In the genomic region with DNA sequence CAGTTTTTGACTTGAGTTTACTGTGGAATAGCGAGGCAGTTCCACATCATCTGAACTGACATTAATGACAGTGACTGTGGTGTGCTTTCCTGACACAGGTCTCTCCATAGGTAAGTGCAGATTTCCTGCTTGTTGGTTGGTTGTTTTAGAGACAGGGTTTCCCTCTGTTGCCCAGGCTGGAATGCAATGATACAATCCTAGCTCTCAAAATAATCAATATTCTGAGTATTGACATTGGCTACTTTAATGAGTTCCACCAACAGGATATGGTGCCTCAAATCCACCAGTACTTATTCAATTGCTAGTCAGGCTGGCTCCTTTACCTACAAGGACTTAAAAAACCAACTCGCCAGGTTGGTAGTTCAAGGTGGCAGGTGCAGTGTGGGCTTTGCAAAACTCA, we compare ENCODE assay signal across 30 cellular contexts.
DNase-seq lines count a peak whose midpoint lies in the region; ATAC-seq and TF ChIP-seq lines count a peak whose summit lies in the region.
"Had no signal": no experiment of that assay in that cellular context is flagged by ENCODE, and none has a peak within 500 bp of the region (broad histone marks: within the 10 kb centered on the region; RNA-seq: fewer than 3 reads in every experiment).

No MANE protein-coding gene starts in this region.

- intact Hi-C loops in IMR-90 (cut with micrococcal nuclease): no loop called here
- intact Hi-C loops in right lobe of liver (cut with DNase I): no loop called here

- peak overlapping the region; percentile 23; the same call in 1 of the 2 replicates for H3K18ac ChIP-seq in IMR-90 (ENCODE audit: low read depth, low read length)

- H3K4me2 ChIP-seq in GM23338: peak overlapping the region; percentile 14; the same call in 1 of the 2 replicates
- H3K4me2 ChIP-seq in IMR-90 (ENCODE audit: low read depth, low read length): no peak overlapping the region; the same call in 1 of the 2 replicates

- H3K27me3 Mint-ChIP-seq in GM23338 (ENCODE audit: insufficient read depth, low read depth, poor library complexity) (peaks cover 2% of the 10 kb centered on the region), WTC11 (ENCODE audit: low read depth) (no peaks in the 10 kb centered on the region)
- H3K27me3 Mint-ChIP-seq: activated CD4-positive, alpha-beta T cell treated with anti-CD3 and anti-CD28 coated beads, Interleukin-2, amount 10 ng/mL, durations not matched to agents 24 days and 14 days; activated naive CD4-positive, alpha-beta T cell treated with anti-CD3 and anti-CD28 coated beads, Interleukin-2, amount 50 U/mL, for 24 hours; brain; naive thymus-derived CD4-positive, alpha-beta T cell had no signal

- peaks cover 55% of the 10 kb centered on the region for H3K4me1 Mint-ChIP-seq in GM23338
- peaks cover 73% of the 10 kb centered on the region for H3K4me1 Mint-ChIP-seq in WTC11

- BruUV-seq in IMR-90 (replicated peaks; lab: Mats Ljungman, UMichigan): no TSS peak

- H3K9me3 ChIP-seq in IMR-90 (ENCODE audit: control insufficient read depth, insufficient read depth, low read length) (no peaks in the 10 kb centered on the region), right lobe of liver (no peaks in the 10 kb centered on the region)
- H3K9me3 ChIP-seq: esophagus squamous epithelium, heart right ventricle, psoas muscle, SJSA1, transverse colon had no signal

- no peak overlapping the region for H4K91ac ChIP-seq in IMR-90 (ENCODE audit: insufficient read depth, low read depth, low read length)

- no peak overlapping the region for H4K8ac ChIP-seq in IMR-90 (ENCODE audit: low read depth in 2 of 2, low read length in 2 of 2)

- H3K27ac ChIP-seq in GM23338 (ENCODE audit: low read depth) (no peak overlapping the region), IMR-90 (ENCODE audit: insufficient read depth, low read length) (no peak overlapping the region), right lobe of liver (no peak overlapping the region)
- H3K27ac ChIP-seq: HL-60, psoas muscle, SJSA1, transverse colon, WERI-Rb-1 had no signal

- H3K56ac ChIP-seq in IMR-90 (ENCODE audit: extremely low read depth, insufficient read depth, low read length): no peak overlapping the region

- no peak overlapping the region for H3K9ac ChIP-seq in IMR-90 (ENCODE audit: low read depth, low read length)

- in situ Hi-C loops in IMR-90 (cut with MboI; ENCODE audit: low sequenced_read_pairs): no loop called here

- peaks cover 41 to 67% of the 10 kb centered on the region in 2 experiments for H3K79me1 ChIP-seq in IMR-90 (ENCODE audit: low read depth in 1 of 2, low read length in 2 of 2)

- no peak overlapping the region for H4K5ac ChIP-seq in IMR-90 (ENCODE audit: low read depth, low read length)

- TF ChIP-seq RAD21 in IMR-90 (IDR thresholded peaks at IDR 0.05; ENCODE audit: low read length): no peak

- H3K4ac ChIP-seq in IMR-90 (ENCODE audit: low read depth, low read length): no peak overlapping the region

- H2BK120ac ChIP-seq in IMR-90 (ENCODE audit: low read depth, low read length): no peak overlapping the region

- no peak overlapping the region for H3K14ac ChIP-seq in IMR-90 (replicated peaks; ENCODE audit: low read depth, low read length)

- peaks cover 20% of the 10 kb centered on the region for H3K9me1 ChIP-seq in IMR-90 (ENCODE audit: insufficient read depth, low read length)

- CTCF ChIA-PET in IMR-90 (lab: Yijun Ruan, JAX) (interaction anchor here (0.6 kb wide), 1 partner anchor 399 kb away, joined by 3 read pairs; no protein-coding TSS in a partner anchor), WTC11 (lab: Charles Lee) (interaction anchor here (0.6 to 1.3 kb wide), 4 partner anchors 39 to 102 kb away, joined by 3 to 7 read pairs (median 4); no protein-coding TSS in a partner anchor)

- H3K27ac Mint-ChIP-seq in GM23338 (no peak overlapping the region; the same call in 1 of the 2 replicates), WTC11 (no peak overlapping the region)
- H3K27ac Mint-ChIP-seq: activated CD4-positive, alpha-beta T cell treated with anti-CD3 and anti-CD28 coated beads, Interleukin-2, amount 10 ng/mL, durations not matched to agents 24 days and 14 days; activated naive CD4-positive, alpha-beta T cell treated with anti-CD3 and anti-CD28 coated beads, Interleukin-2, amount 50 U/mL, for 24 hours had no signal

- no peak overlapping the region for H2AFZ ChIP-seq in GM23338
- H2AFZ ChIP-seq in IMR-90 (replicated peaks; ENCODE audit: low read length, poor library complexity): no peak overlapping the region

- POLR2A ChIA-PET in IMR-90 (lab: Charles Lee; ENCODE audit: unreplicated experiment) (no interaction called here), WTC11 (lab: Charles Lee) (interaction anchor here (0.6 kb wide), 1 partner anchor 14 kb away, joined by 3 read pairs; no protein-coding TSS in a partner anchor)

- no peak for ATAC-seq in GM23338
- no peak for ATAC-seq in IMR-90 (ENCODE audit: low read depth)
- no peak for ATAC-seq in WTC11
- peak; percentile 84 to 95 (median 87) for ATAC-seq in right lobe of liver
- ATAC-seq: naive thymus-derived CD4-positive, alpha-beta T cell had no signal

- H3K36me3 ChIP-seq in GM23338 (ENCODE audit: insufficient read depth) (no peaks in the 10 kb centered on the region), IMR-90 (ENCODE audit: control insufficient read depth, insufficient read depth, low read length) (peaks cover 6% of the 10 kb centered on the region; the same call in 1 of the 2 replicates), right lobe of liver (no peaks in the 10 kb centered on the region)
- H3K36me3 ChIP-seq: SJSA1, transverse colon had no signal

- no peak for TF ChIP-seq CTCF in GM23338 (conservative IDR thresholded peaks at IDR 0.05; ENCODE audit: low read depth in 2 of 2)
- TF ChIP-seq CTCF in IMR-90 (conservative IDR thresholded peaks at IDR 0.05; ENCODE audit: low read depth, low read length): no peak
- no peak for TF ChIP-seq CTCF in WTC11 (IDR thresholded peaks at IDR 0.05)
- TF ChIP-seq CTCF in right lobe of liver (IDR thresholded peaks at IDR 0.05): no peak

- H3K23ac ChIP-seq in IMR-90 (ENCODE audit: low read depth, low read length): no peak overlapping the region

- H2BK5ac ChIP-seq in IMR-90 (ENCODE audit: low read depth, low read length, poor library complexity, severe bottlenecking): no peak overlapping the region

- peaks cover 16% of the 10 kb centered on the region; the same call in 1 of the 2 replicates for H3F3A ChIP-seq in GM23338 (replicated peaks; ENCODE audit: low read depth)

- peaks cover 56% of the 10 kb centered on the region for H3K79me2 ChIP-seq in GM23338 (replicated peaks; ENCODE audit: insufficient read depth)

- no peak overlapping the region for H2BK15ac ChIP-seq in IMR-90 (ENCODE audit: low read depth, low read length)

- DNase-seq in GM23338 (ENCODE audit: low spot score) (no peak), IMR-90 (no peak), WTC11 (ENCODE audit: low spot score) (no peak), right lobe of liver (no peak), AG08395 (ENCODE audit: low spot score) (no peak), superior temporal gyrus (ENCODE audit: extremely low spot score) (no peak)
- no peak for DNase-seq in activated CD4-positive, alpha-beta T cell treated with anti-CD3 and anti-CD28 coated beads, Interleukin-2, amount 50 U/mL, for 4 hours
- DNase-seq: activated CD4-positive, alpha-beta T cell treated with anti-CD3 and anti-CD28 coated beads, Interleukin-2, amount 10 ng/mL, durations not matched to agents 24 days and 14 days; amniotic stem cell; DND-41; esophagus squamous epithelium; foreskin melanocyte; heart right ventricle; kidney glomerular epithelial cell; naive thymus-derived CD4-positive, alpha-beta T cell; NCI-H1092; NCI-H1694 treated with DMSO at 0.1 percent for 48 hours; NCI-H2171 treated with DMSO at 0.1 percent for 48 hours; NCI-H524; nucleus accumbens; psoas muscle; stimulated activated CD4-positive, alpha-beta T cell treated with anti-CD3 and anti-CD28 coated beads, Interleukin-4, amount 100 ng/mL, for 24 hours; T1000; transverse colon; WERI-Rb-1 had no signal

- dilution Hi-C loops in IMR-90 (cut with HindIII; ENCODE audit: low sequenced_read_pairs, unreplicated experiment): no loop called here

- H4K20me1 ChIP-seq in GM23338 (replicated peaks; ENCODE audit: insufficient read depth): peaks cover 20% of the 10 kb centered on the region; the same call in 1 of the 2 replicates
- peaks cover 62% of the 10 kb centered on the region for H4K20me1 ChIP-seq in IMR-90 (ENCODE audit: insufficient read depth, low read length)

- H3K36me3 Mint-ChIP-seq in GM23338 (ENCODE audit: low read depth) (peaks cover 39% of the 10 kb centered on the region), WTC11 (peaks cover 26% of the 10 kb centered on the region)

- H2AK5ac ChIP-seq in IMR-90 (ENCODE audit: low read depth, low read length): peak overlapping the region; percentile 59; the same call in 1 of the 2 replicates

- H3K4me3 Mint-ChIP-seq in GM23338: peak overlapping the region; percentile 14; the same call in 1 of the 3 replicates
- H3K4me3 Mint-ChIP-seq in WTC11: 0 out of 2 replicates have a peak overlapping the region, but pooled peaks have one; percentile 26
- H3K4me3 Mint-ChIP-seq: activated CD4-positive, alpha-beta T cell treated with anti-CD3 and anti-CD28 coated beads, Interleukin-2, amount 10 ng/mL, durations not matched to agents 24 days and 14 days; activated naive CD4-positive, alpha-beta T cell treated with anti-CD3 and anti-CD28 coated beads, Interleukin-2, amount 50 U/mL, for 24 hours; brain; naive thymus-derived CD4-positive, alpha-beta T cell had no signal

- H2BK20ac ChIP-seq in IMR-90 (ENCODE audit: low read depth, low read length): no peak overlapping the region

- TF ChIP-seq POLR2A in IMR-90 (IDR thresholded peaks at IDR 0.05; ENCODE audit: low read depth, low read length) (no peak), right lobe of liver (IDR thresholded peaks at IDR 0.05) (no peak)

- H3K4me1 ChIP-seq in GM23338 (ENCODE audit: insufficient read depth): peaks cover 52% of the 10 kb centered on the region
- peaks cover 4% of the 10 kb centered on the region for H3K4me1 ChIP-seq in IMR-90 (ENCODE audit: control insufficient read depth, insufficient read depth, low read length)
- peaks cover 0 to 14% (median 6%) of the 10 kb centered on the region in 4 donors for H3K4me1 ChIP-seq in right lobe of liver
- H3K4me1 ChIP-seq: transverse colon had no signal

- H3K4me3 ChIP-seq in GM23338 (no peak overlapping the region), IMR-90 (ENCODE audit: insufficient read depth, low read depth, low read length) (no peak overlapping the region), right lobe of liver (no peak overlapping the region)
- H3K4me3 ChIP-seq: esophagus squamous epithelium, heart right ventricle, lung, psoas muscle, SJSA1, transverse colon had no signal

- H2AK9ac ChIP-seq in IMR-90 (replicated peaks; ENCODE audit: low read depth, low read length, poor library complexity): no peak overlapping the region

- peaks cover 5% of the 10 kb centered on the region; the same call in 1 of the 2 replicates for H3K9me2 ChIP-seq in GM23338 (ENCODE audit: insufficient read depth)

- H3K27me3 ChIP-seq in GM23338 (ENCODE audit: insufficient read depth) (no peaks in the 10 kb centered on the region), IMR-90 (ENCODE audit: control insufficient read depth, insufficient read depth, low read length) (no peaks in the 10 kb centered on the region), right lobe of liver (no peaks in the 10 kb centered on the region)
- H3K27me3 ChIP-seq: esophagus squamous epithelium, heart right ventricle, SJSA1, transverse colon had no signal

- H3K9me3 Mint-ChIP-seq in GM23338: peaks cover 5% of the 10 kb centered on the region; the same call in 2 of the 3 replicates
- peaks cover 4% of the 10 kb centered on the region; the same call in 1 of the 2 replicates for H3K9me3 Mint-ChIP-seq in WTC11
- H3K9me3 Mint-ChIP-seq: activated CD4-positive, alpha-beta T cell treated with anti-CD3 and anti-CD28 coated beads, Interleukin-2, amount 10 ng/mL, durations not matched to agents 24 days and 14 days; activated naive CD4-positive, alpha-beta T cell treated with anti-CD3 and anti-CD28 coated beads, Interleukin-2, amount 50 U/mL, for 24 hours; naive thymus-derived CD4-positive, alpha-beta T cell had no signal

- WGBS in IMR-90 (ENCODE audit: extremely low coverage in 2 of 2, insufficient read length in 1 of 2), 2 experiments: 100% methylated on average over 1 of the region's 2 CpGs; no CpG with 5 or more reads in 1 of the 2 experiments
- 50% methylated on average over 1 of the region's 2 CpGs for WGBS in right lobe of liver (ENCODE audit: insufficient coverage, low coverage, low lambda C conversion rate, missing lambda C conversion rate)

Comparison
In these comparisons a context has a peak if more than half of its experiments do, and no peak if none do; other contexts are left out.
1. ATAC-seq: peak in right lobe of liver (4 of 4); none in GM23338 (single experiment), IMR-90 (single experiment) and WTC11 (single experiment).